In the genomic region with DNA sequence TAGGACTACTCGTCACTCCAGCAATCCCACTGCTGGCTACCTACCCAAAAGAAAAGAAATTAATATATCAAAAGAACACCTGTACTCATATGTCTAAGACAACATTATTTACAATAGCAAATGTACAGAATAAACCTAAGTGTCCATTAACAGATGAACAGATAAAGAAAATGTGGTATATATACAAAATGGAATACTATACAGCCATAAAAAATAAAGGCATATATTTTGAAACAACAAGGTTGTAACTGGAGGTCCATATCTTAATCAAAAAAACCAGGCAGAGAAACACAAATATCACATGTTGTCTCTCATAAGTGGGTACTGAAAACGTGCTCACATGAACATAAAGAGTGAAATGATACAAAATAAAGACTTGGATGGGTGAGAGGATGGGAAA, we compare ENCODE assay signal across 27 cellular contexts.
"Had no signal": no experiment of that assay in that cellular context is flagged by ENCODE, and none has a peak within 500 bp of the region (broad histone marks: within the 10 kb centered on the region; RNA-seq: fewer than 3 reads in every experiment).

No MANE protein-coding gene starts in this region.

- H3K9me3 ChIP-seq: colonic mucosa had no signal

- H3K4me3 ChIP-seq: colonic mucosa, coronary artery, dorsolateral prefrontal cortex, esophagus muscularis mucosa, esophagus squamous epithelium, gastrocnemius medialis, gastroesophageal sphincter, heart left ventricle, heart right ventricle, hepatocyte had no signal

- H3K27me3 ChIP-seq: colonic mucosa, dorsolateral prefrontal cortex, esophagus muscularis mucosa, esophagus squamous epithelium, foreskin keratinocyte, gastrocnemius medialis, gastroesophageal sphincter, heart left ventricle, heart right ventricle, hepatocyte had no signal

- H3K36me3 ChIP-seq: colonic mucosa, esophagus muscularis mucosa, esophagus squamous epithelium, gastrocnemius medialis, gastroesophageal sphincter, heart left ventricle, heart right ventricle had no signal

- DNase-seq: colonic mucosa; cortex of kidney; dermis blood vessel endothelial cell; dorsolateral prefrontal cortex; effector CD4-positive, alpha-beta T cell; effector CD8-positive, alpha-beta T cell; effector memory CD4-positive, alpha-beta T cell; effector memory CD8-positive, alpha-beta T cell; endodermal cell; erythroblast; esophagus squamous epithelium; foreskin fibroblast; foreskin keratinocyte; foreskin melanocyte; gastrocnemius medialis; glutamatergic neuron; head of caudate nucleus; heart left ventricle; heart right ventricle had no signal

- ATAC-seq: effector memory CD8-positive, alpha-beta T cell; esophagus mucosa; foreskin keratinocyte; gastrocnemius medialis; gastroesophageal sphincter; heart left ventricle; heart right ventricle had no signal

- H2AFZ ChIP-seq: hepatocyte had no signal

- H3K27ac ChIP-seq: colonic mucosa, coronary artery, dorsolateral prefrontal cortex, epithelial cell of prostate, esophagus muscularis mucosa, esophagus squamous epithelium, foreskin keratinocyte, gastrocnemius medialis, gastroesophageal sphincter, heart left ventricle, heart right ventricle, hepatocyte had no signal

- H3K4me2 ChIP-seq: hepatocyte had no signal

- H3K4me1 ChIP-seq: colonic mucosa, esophagus muscularis mucosa, esophagus squamous epithelium, foreskin keratinocyte, gastrocnemius medialis, gastroesophageal sphincter, heart left ventricle, heart right ventricle had no signal

- H3K79me2 ChIP-seq: hepatocyte had no signal

- FAIRE-seq: endometrium, endothelial cell of umbilical vein had no signal
